ENCODE assay signal across 18 cellular contexts in the genomic region with DNA sequence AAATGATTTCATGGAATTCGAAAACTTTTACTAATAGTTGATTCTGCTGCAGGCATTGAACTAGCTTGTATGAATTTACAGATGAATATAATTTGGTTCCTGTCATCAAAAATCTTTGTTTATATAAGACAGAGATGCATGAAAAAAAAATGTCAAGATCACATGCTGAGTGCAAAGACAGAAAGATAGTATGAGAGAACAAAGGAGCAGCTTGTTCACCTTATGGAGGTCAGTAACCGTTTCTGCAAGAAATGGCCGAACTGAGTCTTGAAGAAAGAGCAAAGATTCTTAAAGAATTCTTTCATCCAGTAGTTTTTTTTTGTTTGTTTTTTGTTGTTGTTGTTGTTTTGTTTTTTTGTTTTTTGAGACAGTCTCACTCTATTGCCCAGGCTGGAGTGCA.
DNase-seq lines count a peak whose midpoint lies in the region; ATAC-seq and TF ChIP-seq lines count a peak whose summit lies in the region.
"Had no signal": no experiment of that assay in that cellular context is flagged by ENCODE, and none has a peak within 500 bp of the region (broad histone marks: within the 10 kb centered on the region; RNA-seq: fewer than 3 reads in every experiment).

No MANE protein-coding gene starts in this region.

- peaks cover 4% of the 10 kb centered on the region for H3K4me1 Mint-ChIP-seq in type B pancreatic cell (ENCODE audit: unreplicated experiment)
- H3K4me1 Mint-ChIP-seq: CD14-positive monocyte; CD4-positive, alpha-beta memory T cell; CD4-positive, CD25-positive, alpha-beta regulatory T cell; CD8-positive, alpha-beta memory T cell had no signal

- H2AFZ ChIP-seq in neural cell (ENCODE audit: low read depth, low read length), result no peak overlapping the region

- no peak overlapping the region for H3K4me2 ChIP-seq in neural cell (ENCODE audit: low read length)
- H3K4me2 ChIP-seq: BLaER1 had no signal

- no peak for TF ChIP-seq EP300 in neural cell (conservative IDR thresholded peaks at IDR 0.05; ENCODE audit: poor library complexity, severe bottlenecking)

- no peaks in the 10 kb centered on the region for H4K20me1 ChIP-seq in neural cell (ENCODE audit: insufficient read depth)
- H4K20me1 ChIP-seq: BLaER1 had no signal

- no peaks in the 10 kb centered on the region for H3K9me3 Mint-ChIP-seq in type B pancreatic cell
- H3K9me3 Mint-ChIP-seq: CD14-positive monocyte had no signal

- TF ChIP-seq RAD21 in neural cell (conservative IDR thresholded peaks at IDR 0.05), result no peak

- no peaks in the 10 kb centered on the region for H3K36me3 ChIP-seq in neural cell (ENCODE audit: insufficient read depth, low read length)
- H3K36me3 ChIP-seq: BE2C, BLaER1 had no signal

- no peaks in the 10 kb centered on the region for H3K9me2 ChIP-seq in neural cell (ENCODE audit: insufficient read depth, low read length)

- no peaks in the 10 kb centered on the region for H3K27me3 Mint-ChIP-seq in type B pancreatic cell
- H3K27me3 Mint-ChIP-seq: CD4-positive, alpha-beta memory T cell; CD4-positive, CD25-positive, alpha-beta regulatory T cell; CD8-positive, alpha-beta memory T cell had no signal

- no peaks in the 10 kb centered on the region for H3K79me2 ChIP-seq in neural cell (replicated peaks; ENCODE audit: insufficient read depth, low read length)

- peak; percentile 64 for DNase-seq in COLO829 (ENCODE audit: low spot score)
- peak; percentile 54 for DNase-seq in SK-MEL-5 (ENCODE audit: low read depth, low spot score)
- no peak for DNase-seq in type B pancreatic cell (ENCODE audit: extremely low spot score, unreplicated experiment)
- DNase-seq: 8988T; ACHN; BE2C; C1 segment of cervical spinal cord; Caco-2; Calu3; CD4-positive, alpha-beta memory T cell; CD4-positive, CD25-positive, alpha-beta regulatory T cell; CD8-positive, alpha-beta memory T cell; DMS79 treated with DMSO at 0.1 percent for 48 hours; GF-D8 had no signal

- no peak overlapping the region for H3K27ac Mint-ChIP-seq in type B pancreatic cell
- H3K27ac Mint-ChIP-seq: CD14-positive monocyte; CD4-positive, alpha-beta memory T cell; CD8-positive, alpha-beta memory T cell had no signal

- H3K27me3 ChIP-seq in neural cell (ENCODE audit: insufficient read depth, low read depth, low read length), result no peaks in the 10 kb centered on the region
- H3K27me3 ChIP-seq: BE2C, BLaER1 had no signal

- TF ChIP-seq CTCF in neural cell (IDR thresholded peaks at IDR 0.05; ENCODE audit: poor library complexity, severe bottlenecking), result no peak
- TF ChIP-seq CTCF in type B pancreatic cell (conservative IDR thresholded peaks at IDR 0.05), result no peak

- in situ Hi-C loops in SK-MEL-5 (cut with HindIII; ENCODE audit: low pct_unique_long_range_greater_than_20kb, low sequenced_read_pairs), result no loop called here

- H3K27ac ChIP-seq in neural cell (ENCODE audit: low read length), result peak overlapping the region; percentile 55
- H3K27ac ChIP-seq: BLaER1 had no signal

- H3K4me3 Mint-ChIP-seq in type B pancreatic cell, result no peak overlapping the region
- H3K4me3 Mint-ChIP-seq: CD14-positive monocyte; CD4-positive, alpha-beta memory T cell; CD4-positive, CD25-positive, alpha-beta regulatory T cell; CD8-positive, alpha-beta memory T cell had no signal

- no peaks in the 10 kb centered on the region for H3K36me3 Mint-ChIP-seq in type B pancreatic cell
- H3K36me3 Mint-ChIP-seq: CD14-positive monocyte; CD4-positive, alpha-beta memory T cell; CD4-positive, CD25-positive, alpha-beta regulatory T cell; CD8-positive, alpha-beta memory T cell had no signal

- H3K9me3 ChIP-seq in neural cell (ENCODE audit: low read length), result no peaks in the 10 kb centered on the region
- H3K9me3 ChIP-seq: BE2C, BLaER1, Caco-2 had no signal

- H3K9ac ChIP-seq in neural cell (ENCODE audit: low read length), result no peak overlapping the region
- H3K9ac ChIP-seq: BLaER1 had no signal

- ATAC-seq in HG03159 (IDR thresholded peaks at IDR 0.05; ENCODE audit: unreplicated experiment), result no peak

- H3K4me3 ChIP-seq in neural cell (ENCODE audit: low read length), result no peak overlapping the region
- H3K4me3 ChIP-seq: BLaER1 had no signal

- H3F3A ChIP-seq in neural cell (ENCODE audit: insufficient read depth, low read length, poor library complexity, severe bottlenecking), result peaks cover 5% of the 10 kb centered on the region

TF ChIP-seq in neural cell, 6 proteins besides CTCF, POLR2A, EP300 and RAD21:
- TF ChIP-seq SMC3 (conservative IDR thresholded peaks at IDR 0.05; ENCODE audit: poor library complexity), result no peak
- no peak for TF ChIP-seq POLR2AphosphoS5 (IDR thresholded peaks at IDR 0.05)
- no peak for TF ChIP-seq EZH2 (IDR thresholded peaks at IDR 0.05; ENCODE audit: borderline replicate concordance, insufficient read depth, low read length, poor library complexity, severe bottlenecking)
- TF ChIP-seq MXI1 (conservative IDR thresholded peaks at IDR 0.05; ENCODE audit: poor library complexity, severe bottlenecking), result no peak
- no peak for TF ChIP-seq TAF1 (IDR thresholded peaks at IDR 0.05; ENCODE audit: low read depth)
- TF ChIP-seq, protein P1, sequence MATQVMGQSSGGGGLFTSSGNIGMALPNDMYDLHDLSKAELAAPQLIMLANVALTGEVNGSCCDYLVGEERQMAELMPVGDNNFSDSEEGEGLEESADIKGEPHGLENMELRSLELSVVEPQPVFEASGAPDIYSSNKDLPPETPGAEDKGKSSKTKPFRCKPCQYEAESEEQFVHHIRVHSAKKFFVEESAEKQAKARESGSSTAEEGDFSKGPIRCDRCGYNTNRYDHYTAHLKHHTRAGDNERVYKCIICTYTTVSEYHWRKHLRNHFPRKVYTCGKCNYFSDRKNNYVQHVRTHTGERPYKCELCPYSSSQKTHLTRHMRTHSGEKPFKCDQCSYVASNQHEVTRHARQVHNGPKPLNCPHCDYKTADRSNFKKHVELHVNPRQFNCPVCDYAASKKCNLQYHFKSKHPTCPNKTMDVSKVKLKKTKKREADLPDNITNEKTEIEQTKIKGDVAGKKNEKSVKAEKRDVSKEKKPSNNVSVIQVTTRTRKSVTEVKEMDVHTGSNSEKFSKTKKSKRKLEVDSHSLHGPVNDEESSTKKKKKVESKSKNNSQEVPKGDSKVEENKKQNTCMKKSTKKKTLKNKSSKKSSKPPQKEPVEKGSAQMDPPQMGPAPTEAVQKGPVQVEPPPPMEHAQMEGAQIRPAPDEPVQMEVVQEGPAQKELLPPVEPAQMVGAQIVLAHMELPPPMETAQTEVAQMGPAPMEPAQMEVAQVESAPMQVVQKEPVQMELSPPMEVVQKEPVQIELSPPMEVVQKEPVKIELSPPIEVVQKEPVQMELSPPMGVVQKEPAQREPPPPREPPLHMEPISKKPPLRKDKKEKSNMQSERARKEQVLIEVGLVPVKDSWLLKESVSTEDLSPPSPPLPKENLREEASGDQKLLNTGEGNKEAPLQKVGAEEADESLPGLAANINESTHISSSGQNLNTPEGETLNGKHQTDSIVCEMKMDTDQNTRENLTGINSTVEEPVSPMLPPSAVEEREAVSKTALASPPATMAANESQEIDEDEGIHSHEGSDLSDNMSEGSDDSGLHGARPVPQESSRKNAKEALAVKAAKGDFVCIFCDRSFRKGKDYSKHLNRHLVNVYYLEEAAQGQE (IDR thresholded peaks at IDR 0.05; ENCODE audit: borderline replicate concordance), result no peak
